3 cellular contexts compared by ENCODE assay signal in the genomic region with DNA sequence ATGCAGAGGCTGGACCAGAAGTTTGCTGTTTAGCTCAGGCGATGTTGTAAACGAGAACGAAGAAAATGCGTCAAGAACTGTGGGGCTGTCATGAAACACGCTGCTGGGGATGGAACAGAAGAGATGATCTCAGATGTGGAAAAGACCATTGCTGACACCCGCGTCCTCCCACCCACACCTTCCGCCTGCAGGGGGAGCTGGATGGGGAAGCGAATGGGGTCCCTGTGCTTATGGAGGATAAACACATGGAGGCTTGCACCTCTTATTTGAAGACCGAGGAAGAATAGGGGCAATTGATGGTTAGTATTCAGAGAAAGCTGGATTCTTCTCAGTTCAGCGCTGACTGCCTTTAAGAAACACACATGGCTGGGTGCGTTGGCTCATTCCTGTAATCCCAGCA.
TF ChIP-seq lines count a peak whose summit lies in the region.

No MANE protein-coding gene starts in this region.

TF ChIP-seq in GM23338, 12 proteins besides CTCF, POLR2A, EP300 and RAD21:
- TF ChIP-seq ZNF462 (CRISPR knock-in tag; IDR thresholded peaks at IDR 0.05): no peak
- TF ChIP-seq POLR2AphosphoS5 (IDR thresholded peaks at IDR 0.05; ENCODE audit: low read depth): no peak
- no peak for TF ChIP-seq ZNF331 (CRISPR knock-in tag; IDR thresholded peaks at IDR 0.05; ENCODE audit: low read depth)
- TF ChIP-seq NANOG (IDR thresholded peaks at IDR 0.05; ENCODE audit: borderline replicate concordance): no peak
- TF ChIP-seq ZNF114 (CRISPR knock-in tag; IDR thresholded peaks at IDR 0.05): no peak

TF ChIP-seq in K562, 482 proteins besides CTCF, POLR2A, EP300 and RAD21:
- no peak for TF ChIP-seq TARDBP (IDR thresholded peaks at IDR 0.05)
- TF ChIP-seq, protein P1, sequence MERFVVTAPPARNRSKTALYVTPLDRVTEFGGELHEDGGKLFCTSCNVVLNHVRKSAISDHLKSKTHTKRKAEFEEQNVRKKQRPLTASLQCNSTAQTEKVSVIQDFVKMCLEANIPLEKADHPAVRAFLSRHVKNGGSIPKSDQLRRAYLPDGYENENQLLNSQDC (CRISPR knock-in tag; IDR thresholded peaks at IDR 0.05): no peak
- TF ChIP-seq, protein P2, sequence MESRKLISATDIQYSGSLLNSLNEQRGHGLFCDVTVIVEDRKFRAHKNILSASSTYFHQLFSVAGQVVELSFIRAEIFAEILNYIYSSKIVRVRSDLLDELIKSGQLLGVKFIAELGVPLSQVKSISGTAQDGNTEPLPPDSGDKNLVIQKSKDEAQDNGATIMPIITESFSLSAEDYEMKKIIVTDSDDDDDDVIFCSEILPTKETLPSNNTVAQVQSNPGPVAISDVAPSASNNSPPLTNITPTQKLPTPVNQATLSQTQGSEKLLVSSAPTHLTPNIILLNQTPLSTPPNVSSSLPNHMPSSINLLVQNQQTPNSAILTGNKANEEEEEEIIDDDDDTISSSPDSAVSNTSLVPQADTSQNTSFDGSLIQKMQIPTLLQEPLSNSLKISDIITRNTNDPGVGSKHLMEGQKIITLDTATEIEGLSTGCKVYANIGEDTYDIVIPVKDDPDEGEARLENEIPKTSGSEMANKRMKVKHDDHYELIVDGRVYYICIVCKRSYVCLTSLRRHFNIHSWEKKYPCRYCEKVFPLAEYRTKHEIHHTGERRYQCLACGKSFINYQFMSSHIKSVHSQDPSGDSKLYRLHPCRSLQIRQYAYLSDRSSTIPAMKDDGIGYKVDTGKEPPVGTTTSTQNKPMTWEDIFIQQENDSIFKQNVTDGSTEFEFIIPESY (CRISPR knock-in tag; IDR thresholded peaks at IDR 0.05): peak; percentile 82

TF ChIP-seq in H1, 55 proteins besides CTCF, POLR2A, EP300 and RAD21:
- peak; percentile 72 for TF ChIP-seq MAX (IDR thresholded peaks at IDR 0.05)
- no peak for TF ChIP-seq NANOG (IDR thresholded peaks at IDR 0.05; ENCODE audit: insufficient read depth, low read depth, low read length, poor library complexity, severe bottlenecking)
- peak; percentile 53; the same call in 1 of the 2 replicates for TF ChIP-seq E2F6 (IDR thresholded peaks at IDR 0.05)
- TF ChIP-seq SIN3A (conservative IDR thresholded peaks at IDR 0.05 in 1 of 2, IDR thresholded peaks at IDR 0.05 in 1 of 2; ENCODE audit: low read depth in 1 of 2, low read length in 2 of 2): no peak
- TF ChIP-seq BCL11A (IDR thresholded peaks at IDR 0.05; ENCODE audit: low read depth in 2 of 2, low read length in 2 of 2): no peak
- TF ChIP-seq CEBPB (IDR thresholded peaks at IDR 0.05; ENCODE audit: low read depth, low read length): no peak
- no peak for TF ChIP-seq RNF2 (IDR thresholded peaks at IDR 0.05; ENCODE audit: borderline replicate concordance, low read depth, low read length, missing control alignments, poor library complexity, severe bottlenecking)
